30 cellular contexts compared by ENCODE assay signal in genomic region chr13:46315491-46316075, GRCh38.
DNase-seq lines count a peak whose midpoint lies in the region; ATAC-seq, FAIRE-seq and TF ChIP-seq lines count a peak whose summit lies in the region.
"Had no signal": no experiment of that assay in that cellular context is flagged by ENCODE, and none has a peak within 500 bp of the region (broad histone marks: within the 10 kb centered on the region; RNA-seq: fewer than 3 reads in every experiment).

No MANE protein-coding gene starts in this region.

- H3K27me3 ChIP-seq in HepG2 (ENCODE audit: control insufficient read depth in 1 of 2, insufficient read depth in 2 of 2, low read length in 2 of 2) (no peaks in the 10 kb centered on the region), right lobe of liver (no peaks in the 10 kb centered on the region)
- H3K27me3 ChIP-seq: ascending aorta, ovary, Peyer's patch, spleen, tibial artery had no signal

- WGBS in HepG2 (ENCODE audit: low lambda C conversion rate) = 11% methylated on average over 6 of the region's 6 CpGs
- 90% methylated on average over 6 of the region's 6 CpGs for WGBS in right lobe of liver (ENCODE audit: insufficient coverage, low coverage, low lambda C conversion rate, missing lambda C conversion rate)

- peak; percentile 83 for ATAC-seq in activated CD4-positive, alpha-beta T cell treated with anti-CD3 and anti-CD28 coated beads for 36 hours
- ATAC-seq in HepG2 = no peak
- no peak for ATAC-seq in right lobe of liver
- ATAC-seq in stimulated activated effector memory CD8-positive, alpha-beta T cell treated with anti-CD3 and anti-CD28 coated beads, Interleukin-12 subunit alpha, Interleukin-12 subunit beta, amount 100 ng/mL, for 72 hours = peak; percentile 72
- ATAC-seq: A549; effector memory CD8-positive, alpha-beta T cell; left colon had no signal

- no peak overlapping the region for H3K4me3 Mint-ChIP-seq in activated CD4-positive, alpha-beta T cell treated with anti-CD3 and anti-CD28 coated beads for 36 hours
- no peak overlapping the region for H3K4me3 Mint-ChIP-seq in activated CD4-positive, alpha-beta T cell treated with anti-CD3 and anti-CD28 coated beads, Interleukin-2, amount 10 ng/mL, durations not matched to agents 7 days and 5 days
- no peak overlapping the region for H3K4me3 Mint-ChIP-seq in activated T-helper 1 cell treated with anti-CD3 and anti-CD28 coated beads, Interleukin-12 subunit alpha, Interleukin-12 subunit beta, Interleukin-2, Interleukin-4 antibody, amounts not matched to agents 30 ng/mL and 10 ng/mL and 1 ng/mL, durations not matched to agents 14 hours and 24 hours and 36 hours
- H3K4me3 Mint-ChIP-seq in stimulated activated effector memory CD8-positive, alpha-beta T cell treated with anti-CD3 and anti-CD28 coated beads, Interleukin-12 subunit alpha, Interleukin-12 subunit beta, amount 100 ng/mL, for 72 hours = no peak overlapping the region
- H3K4me3 Mint-ChIP-seq: activated naive CD8-positive, alpha-beta T cell treated with anti-CD3 and anti-CD28 coated beads, Interleukin-2, amount 10 ng/mL, durations not matched to agents 7 days and 5 days; CD4-positive, alpha-beta T cell; effector memory CD8-positive, alpha-beta T cell; HFFc6 had no signal

- no peak overlapping the region for H3K9ac ChIP-seq in HepG2 (ENCODE audit: insufficient read depth, low read depth, low read length)
- H3K9ac ChIP-seq: GM23248 had no signal

- H3K36me3 ChIP-seq in HepG2 (replicated peaks in 1 of 2; ENCODE audit: control insufficient read depth in 1 of 2, insufficient read depth in 2 of 2, low read length in 2 of 2) (no peaks in the 10 kb centered on the region), right lobe of liver (no peaks in the 10 kb centered on the region)
- H3K36me3 ChIP-seq: ascending aorta, ovary, Peyer's patch, spleen, tibial artery had no signal

- TF ChIP-seq POLR2A in HepG2 (IDR thresholded peaks at IDR 0.05; ENCODE audit: insufficient read depth in 1 of 2, low read depth in 2 of 2, low read length in 2 of 2) = no peak
- TF ChIP-seq POLR2A in right lobe of liver (IDR thresholded peaks at IDR 0.05) = no peak

- in situ Hi-C loops in HepG2 (cut with HindIII; ENCODE audit: extremely low pct_ligation_motif_present, low pct_unique_long_range_greater_than_20kb) = no loop called here

- POLR2A ChIA-PET in activated CD4-positive, alpha-beta T cell treated with anti-CD3 and anti-CD28 coated beads for 36 hours (lab: Charles Lee) = interaction anchor here (0.6 kb wide), 2 partner anchors 14 to 484 kb away, joined by 3 to 4 read pairs; no protein-coding TSS in a partner anchor
- POLR2A ChIA-PET in activated CD4-positive, alpha-beta T cell treated with anti-CD3 and anti-CD28 coated beads, Interleukin-2, amount 10 ng/mL, durations not matched to agents 7 days and 5 days (lab: Charles Lee) = no interaction called here
- POLR2A ChIA-PET in HepG2 (lab: Yijun Ruan, JAX) = no interaction called here

- H3K27me3 Mint-ChIP-seq in activated CD4-positive, alpha-beta T cell treated with anti-CD3 and anti-CD28 coated beads for 36 hours = no peaks in the 10 kb centered on the region
- H3K27me3 Mint-ChIP-seq in activated CD4-positive, alpha-beta T cell treated with anti-CD3 and anti-CD28 coated beads, Interleukin-2, amount 10 ng/mL, durations not matched to agents 7 days and 5 days = no peaks in the 10 kb centered on the region
- no peaks in the 10 kb centered on the region for H3K27me3 Mint-ChIP-seq in activated T-helper 1 cell treated with anti-CD3 and anti-CD28 coated beads, Interleukin-12 subunit alpha, Interleukin-12 subunit beta, Interleukin-2, Interleukin-4 antibody, amounts not matched to agents 30 ng/mL and 10 ng/mL and 1 ng/mL, durations not matched to agents 14 hours and 24 hours and 36 hours (ENCODE audit: insufficient read depth)
- H3K27me3 Mint-ChIP-seq: activated naive CD8-positive, alpha-beta T cell treated with anti-CD3 and anti-CD28 coated beads, Interleukin-2, amount 10 ng/mL, durations not matched to agents 7 days and 5 days; CD4-positive, alpha-beta T cell; effector memory CD8-positive, alpha-beta T cell had no signal

- no peaks in the 10 kb centered on the region for H3K79me2 ChIP-seq in HepG2 (ENCODE audit: insufficient read depth, low read length)

- no peak for TF ChIP-seq EP300 in HepG2 (IDR thresholded peaks at IDR 0.05; ENCODE audit: low read depth in 2 of 2, low read length in 2 of 2)
- no peak for TF ChIP-seq EP300 in HepG2 (CRISPR knock-in tag; IDR thresholded peaks at IDR 0.05; ENCODE audit: borderline replicate concordance)

- H3K27ac Mint-ChIP-seq in activated CD4-positive, alpha-beta T cell treated with anti-CD3 and anti-CD28 coated beads for 36 hours = peak overlapping the region; percentile 51
- no peak overlapping the region for H3K27ac Mint-ChIP-seq in activated CD4-positive, alpha-beta T cell treated with anti-CD3 and anti-CD28 coated beads, Interleukin-2, amount 10 ng/mL, durations not matched to agents 7 days and 5 days
- H3K27ac Mint-ChIP-seq in activated T-helper 1 cell treated with anti-CD3 and anti-CD28 coated beads, Interleukin-12 subunit alpha, Interleukin-12 subunit beta, Interleukin-2, Interleukin-4 antibody, amounts not matched to agents 30 ng/mL and 10 ng/mL and 1 ng/mL, durations not matched to agents 14 hours and 24 hours and 36 hours = peak overlapping the region; percentile 14
- H3K27ac Mint-ChIP-seq in stimulated activated effector memory CD8-positive, alpha-beta T cell treated with anti-CD3 and anti-CD28 coated beads, Interleukin-12 subunit alpha, Interleukin-12 subunit beta, amount 100 ng/mL, for 72 hours = peak overlapping the region; percentile 0
- H3K27ac Mint-ChIP-seq: activated naive CD8-positive, alpha-beta T cell treated with anti-CD3 and anti-CD28 coated beads, Interleukin-2, amount 10 ng/mL, durations not matched to agents 7 days and 5 days; CD4-positive, alpha-beta T cell; HFFc6 had no signal

- DNase-seq in activated CD4-positive, alpha-beta T cell treated with anti-CD3 and anti-CD28 coated beads for 36 hours = peak; percentile 43
- DNase-seq in activated CD4-positive, alpha-beta T cell treated with anti-CD3 and anti-CD28 coated beads, Interleukin-2, amount 10 ng/mL, durations not matched to agents 7 days and 5 days = no peak
- no peak for DNase-seq in HepG2 (ENCODE audit: low spot score)
- DNase-seq in right lobe of liver = no peak
- DNase-seq in activated T-helper 1 cell treated with anti-CD3 and anti-CD28 coated beads, Interleukin-12 subunit alpha, Interleukin-12 subunit beta, Interleukin-2, Interleukin-4 antibody, amounts not matched to agents 30 ng/mL and 10 ng/mL and 1 ng/mL, durations not matched to agents 14 hours and 24 hours and 36 hours (ENCODE audit: low spot score) = no peak
- no peak for DNase-seq in stimulated activated effector memory CD8-positive, alpha-beta T cell treated with anti-CD3 and anti-CD28 coated beads, Interleukin-12 subunit alpha, Interleukin-12 subunit beta, amount 100 ng/mL, for 72 hours (ENCODE audit: low spot score in 2 of 2)
- DNase-seq in urothelium cell line (ENCODE audit: low spot score) = no peak
- no peak for DNase-seq in NCI-H226
- DNase-seq: activated CD4-positive, CD25-positive, alpha-beta regulatory T cell treated with anti-CD3 and anti-CD28 coated beads, Interleukin-2, amount 50 U/mL, for 72 hours; activated naive CD8-positive, alpha-beta T cell treated with anti-CD3 and anti-CD28 coated beads, Interleukin-2, amount 10 ng/mL, durations not matched to agents 7 days and 5 days; CD4-positive, alpha-beta T cell; cortex of kidney; effector memory CD8-positive, alpha-beta T cell; HFFc6; hypothalamus; KBM-7; left colon; NCI-H1930; NCI-H2227 treated with DMSO at 0.1 percent for 48 hours; NCI-H69; ovary; Peyer's patch; retina; SHP77; spleen; stimulated activated CD4-positive, alpha-beta T cell treated with anti-CD3 and anti-CD28 coated beads, Interleukin-2, amount 100 ng/mL, for 48 hours; tibial artery had no signal

- BruUV-seq in HepG2 (replicated peaks; lab: Mats Ljungman, UMichigan) = no TSS peak

- no peak for TF ChIP-seq CTCF in HepG2 (CRISPR knock-in tag; IDR thresholded peaks at IDR 0.05)
- no peak for TF ChIP-seq CTCF in right lobe of liver (IDR thresholded peaks at IDR 0.05)

- H3K27ac ChIP-seq in HepG2 (ENCODE audit: extremely low read length, insufficient read depth, low read length) (no peak overlapping the region), right lobe of liver (no peak overlapping the region)
- H3K27ac ChIP-seq: A549, ascending aorta, GM23248, ovary, Peyer's patch, spleen, tibial artery had no signal

- H2AFZ ChIP-seq in HepG2 (ENCODE audit: low read length) = no peak overlapping the region

- peaks cover 44% of the 10 kb centered on the region for H3K4me1 Mint-ChIP-seq in activated CD4-positive, alpha-beta T cell treated with anti-CD3 and anti-CD28 coated beads for 36 hours
- peaks cover 34% of the 10 kb centered on the region for H3K4me1 Mint-ChIP-seq in activated CD4-positive, alpha-beta T cell treated with anti-CD3 and anti-CD28 coated beads, Interleukin-2, amount 10 ng/mL, durations not matched to agents 7 days and 5 days
- H3K4me1 Mint-ChIP-seq in activated T-helper 1 cell treated with anti-CD3 and anti-CD28 coated beads, Interleukin-12 subunit alpha, Interleukin-12 subunit beta, Interleukin-2, Interleukin-4 antibody, amounts not matched to agents 30 ng/mL and 10 ng/mL and 1 ng/mL, durations not matched to agents 14 hours and 24 hours and 36 hours (ENCODE audit: low read depth) = peaks cover 26% of the 10 kb centered on the region
- peaks cover 36% of the 10 kb centered on the region for H3K4me1 Mint-ChIP-seq in stimulated activated effector memory CD8-positive, alpha-beta T cell treated with anti-CD3 and anti-CD28 coated beads, Interleukin-12 subunit alpha, Interleukin-12 subunit beta, amount 100 ng/mL, for 72 hours

- no peaks in the 10 kb centered on the region for H4K20me1 ChIP-seq in HepG2 (ENCODE audit: insufficient read depth, low read length)

- FAIRE-seq in HepG2 (lab: Jason Lieb, UNC) = no peak
- FAIRE-seq in urothelium cell line (lab: Jason Lieb, UNC) = no peak
- FAIRE-seq: A549 had no signal

- intact Hi-C loops in activated CD4-positive, alpha-beta T cell treated with anti-CD3 and anti-CD28 coated beads for 36 hours (cut with DNase I, micrococcal nuclease) = no loop called here
- intact Hi-C loops in HepG2 (cut with micrococcal nuclease; ENCODE audit: unreplicated experiment) (no loop called here), right lobe of liver (cut with DNase I) (no loop called here)
- intact Hi-C loops in activated T-helper 1 cell treated with anti-CD3 and anti-CD28 coated beads, Interleukin-12 subunit alpha, Interleukin-12 subunit beta, Interleukin-2, Interleukin-4 antibody, amounts not matched to agents 30 ng/mL and 10 ng/mL and 1 ng/mL, durations not matched to agents 14 hours and 24 hours and 36 hours (cut with micrococcal nuclease) = no loop called here

- H3K4me1 ChIP-seq in HepG2 (ENCODE audit: insufficient read depth, low read length) = no peaks in the 10 kb centered on the region
- H3K4me1 ChIP-seq in right lobe of liver = no peaks in the 10 kb centered on the region
- H3K4me1 ChIP-seq: A549, ascending aorta, Peyer's patch, tibial artery had no signal

- H3K4me2 ChIP-seq in HepG2 (ENCODE audit: low read depth, low read length) = no peak overlapping the region
- H3K4me2 ChIP-seq: A549 had no signal

- H3K9me3 Mint-ChIP-seq in activated CD4-positive, alpha-beta T cell treated with anti-CD3 and anti-CD28 coated beads for 36 hours (ENCODE audit: low read depth) = peaks cover 7% of the 10 kb centered on the region
- peaks cover 14% of the 10 kb centered on the region for H3K9me3 Mint-ChIP-seq in activated CD4-positive, alpha-beta T cell treated with anti-CD3 and anti-CD28 coated beads, Interleukin-2, amount 10 ng/mL, durations not matched to agents 7 days and 5 days
- peaks cover 13% of the 10 kb centered on the region for H3K9me3 Mint-ChIP-seq in activated T-helper 1 cell treated with anti-CD3 and anti-CD28 coated beads, Interleukin-12 subunit alpha, Interleukin-12 subunit beta, Interleukin-2, Interleukin-4 antibody, amounts not matched to agents 30 ng/mL and 10 ng/mL and 1 ng/mL, durations not matched to agents 14 hours and 24 hours and 36 hours
- H3K9me3 Mint-ChIP-seq in stimulated activated effector memory CD8-positive, alpha-beta T cell treated with anti-CD3 and anti-CD28 coated beads, Interleukin-12 subunit alpha, Interleukin-12 subunit beta, amount 100 ng/mL, for 72 hours = peaks cover 4% of the 10 kb centered on the region
- H3K9me3 Mint-ChIP-seq: effector memory CD8-positive, alpha-beta T cell had no signal

- H3K4me3 ChIP-seq in HepG2 (replicated peaks in 1 of 3; ENCODE audit: insufficient read depth in 1 of 3, low read depth in 2 of 3, low read length in 3 of 3) (no peak overlapping the region), right lobe of liver (no peak overlapping the region)
- H3K4me3 ChIP-seq: A549, ascending aorta, GM23248, ovary, Peyer's patch, spleen, tibial artery had no signal

- no peak for TF ChIP-seq RAD21 in HepG2 (CRISPR knock-in tag; IDR thresholded peaks at IDR 0.05)

- H3K36me3 Mint-ChIP-seq in activated CD4-positive, alpha-beta T cell treated with anti-CD3 and anti-CD28 coated beads for 36 hours (ENCODE audit: low read depth) = peaks cover 41% of the 10 kb centered on the region
- H3K36me3 Mint-ChIP-seq in activated CD4-positive, alpha-beta T cell treated with anti-CD3 and anti-CD28 coated beads, Interleukin-2, amount 10 ng/mL, durations not matched to agents 7 days and 5 days (ENCODE audit: low read depth) = peaks cover 38% of the 10 kb centered on the region
- H3K36me3 Mint-ChIP-seq in activated T-helper 1 cell treated with anti-CD3 and anti-CD28 coated beads, Interleukin-12 subunit alpha, Interleukin-12 subunit beta, Interleukin-2, Interleukin-4 antibody, amounts not matched to agents 30 ng/mL and 10 ng/mL and 1 ng/mL, durations not matched to agents 14 hours and 24 hours and 36 hours (ENCODE audit: low read depth) = peaks cover 23% of the 10 kb centered on the region
- H3K36me3 Mint-ChIP-seq in stimulated activated effector memory CD8-positive, alpha-beta T cell treated with anti-CD3 and anti-CD28 coated beads, Interleukin-12 subunit alpha, Interleukin-12 subunit beta, amount 100 ng/mL, for 72 hours = peaks cover 9% of the 10 kb centered on the region

- H3K9me3 ChIP-seq in HepG2 (ENCODE audit: low read length) = no peaks in the 10 kb centered on the region
- no peaks in the 10 kb centered on the region for H3K9me3 ChIP-seq in right lobe of liver
- H3K9me3 ChIP-seq: A549, ascending aorta, ovary, Peyer's patch, tibial artery had no signal

- CTCF ChIA-PET in activated CD4-positive, alpha-beta T cell treated with anti-CD3 and anti-CD28 coated beads for 36 hours (lab: Charles Lee) = interaction anchor here (0.7 to 1.1 kb wide), 2 partner anchors 11 to 27 kb away, joined by 3 read pairs; no protein-coding TSS in a partner anchor
- CTCF ChIA-PET in activated CD4-positive, alpha-beta T cell treated with anti-CD3 and anti-CD28 coated beads, Interleukin-2, amount 10 ng/mL, durations not matched to agents 7 days and 5 days (lab: Charles Lee) = no interaction called here
- CTCF ChIA-PET in HepG2 (lab: Yijun Ruan, JAX; ENCODE audit: low intra/inter-chr PET ratio, low total read pairs) = no interaction called here

Comparison
In these comparisons a context has a peak if more than half of its experiments do, and no peak if none do; other contexts are left out.
1. ATAC-seq: peak in activated CD4-positive, alpha-beta T cell treated with anti-CD3 and anti-CD28 coated beads for 36 hours (single experiment) and stimulated activated effector memory CD8-positive, alpha-beta T cell treated with anti-CD3 and anti-CD28 coated beads, Interleukin-12 subunit alpha, Interleukin-12 subunit beta, amount 100 ng/mL, for 72 hours (single experiment); none in HepG2 (single experiment) and right lobe of liver (0 of 4).